In genomic region chr7:73124126-73124525, GRCh38 we compare ENCODE assay signal across 11 cellular contexts. TPM values are rescaled to one million over a fixed set of nuclear protein-coding genes. Genes with fewer than 3 reads are reported as not detected.
A peak's percentile ranks its signal among the peaks of the same experiment; 100 is the strongest.
DNase-seq lines count a peak whose midpoint lies in the region; ATAC-seq, FAIRE-seq and TF ChIP-seq lines count a peak whose summit lies in the region.
"Not testable (repeated sequence)": the region's sequence is repeated elsewhere in the genome, so short reads cannot be mapped to it uniquely, and the experiment has no call there.
"Had no signal": no experiment of that assay in that cellular context is flagged by ENCODE, and none has a peak within 500 bp of the region (broad histone marks: within the 10 kb centered on the region; RNA-seq: fewer than 3 reads in every experiment).

No MANE protein-coding gene starts in this region.

- H3K9me3 ChIP-seq in A549; Panc1 (ENCODE audit: control insufficient read depth, insufficient read depth, low read depth, low read length); GM12878 (replicated peaks; ENCODE audit: control insufficient read depth, insufficient read depth, low read length); pancreas; aorta (ENCODE audit: control insufficient read depth, low read length): not testable (repeated sequence)

- not testable (repeated sequence) for H3K36me3 ChIP-seq in GM23338 (ENCODE audit: insufficient read depth); Panc1 (ENCODE audit: control insufficient read depth, insufficient read depth, low read length); GM12878 (ENCODE audit: control insufficient read depth in 2 of 2, insufficient read depth in 2 of 2, low read length in 1 of 2); pancreas; aorta (ENCODE audit: control insufficient read depth in 1 of 2, insufficient read depth in 2 of 2, low read length in 1 of 2)

- not testable (repeated sequence) for H3K9me3 Mint-ChIP-seq in GM23338

- RAD21 ChIA-PET in GM12878 (lab: Charles Lee; ENCODE audit: unreplicated experiment): not testable (repeated sequence)

- not testable (repeated sequence) for H3F3A ChIP-seq in GM23338 (replicated peaks; ENCODE audit: low read depth)

- H3K36me3 Mint-ChIP-seq in GM23338 (ENCODE audit: low read depth): not testable (repeated sequence)

- H3K79me2 ChIP-seq in GM23338 (replicated peaks; ENCODE audit: insufficient read depth); GM12878 (ENCODE audit: control insufficient read depth, insufficient read depth, low read length): not testable (repeated sequence)

- not testable (repeated sequence) for H3K4me1 Mint-ChIP-seq in GM23338

- CTCF ChIA-PET in A549 (lab: Yijun Ruan, JAX); Panc1 (lab: Charles Lee); GM12878 (lab: Yijun Ruan, JAX): not testable (repeated sequence)

- H3K4me1 ChIP-seq in A549; GM23338 (ENCODE audit: insufficient read depth); Panc1 (ENCODE audit: control insufficient read depth, insufficient read depth, low read length); GM12878 (ENCODE audit: control insufficient read depth, insufficient read depth, low read length); pancreas; aorta (ENCODE audit: control insufficient read depth in 1 of 2, insufficient read depth in 2 of 2, low read length in 2 of 2): not testable (repeated sequence)

- not testable (repeated sequence) for H3K27ac Mint-ChIP-seq in GM23338

- H3K27me3 ChIP-seq in GM23338 (ENCODE audit: insufficient read depth); Panc1 (ENCODE audit: control insufficient read depth, insufficient read depth, low read length); GM12878 (replicated peaks in 1 of 2; ENCODE audit: control insufficient read depth in 2 of 2, insufficient read depth in 2 of 2, low read length in 1 of 2); pancreas; aorta (ENCODE audit: control insufficient read depth in 1 of 2, insufficient read depth in 2 of 2, low read length in 1 of 2): not testable (repeated sequence)

- TF ChIP-seq EP300 in A549 (IDR thresholded peaks at IDR 0.05); GM12878 (IDR thresholded peaks at IDR 0.05; ENCODE audit: borderline replicate concordance in 1 of 2, control insufficient read depth in 1 of 2, low read depth in 2 of 2, low read length in 2 of 2): not testable (repeated sequence)

- ATAC-seq in A549 (peak; percentile 94), GM23338 (peak; percentile 92), Panc1 (peak; percentile 83), GM12878 (peak; percentile 51), Right ventricle myocardium inferior (peak; percentile 65), left lobe of liver (peak; percentile 64), pancreas (peak in 3 of 4 donors; percentile 66 to 83 (median 70)), aorta (ENCODE audit: low FRiP score) (peak; percentile 65)

- not testable (repeated sequence) for TF ChIP-seq RAD21 in A549 (conservative IDR thresholded peaks at IDR 0.05 in 1 of 2, IDR thresholded peaks at IDR 0.05 in 1 of 2); GM12878 (IDR thresholded peaks at IDR 0.05; ENCODE audit: insufficient read depth, low read depth, low read length)

- TF ChIP-seq CTCF in A549 (IDR thresholded peaks at IDR 0.05); GM23338 (conservative IDR thresholded peaks at IDR 0.05; ENCODE audit: low read depth in 2 of 2); Panc1 (IDR thresholded peaks at IDR 0.05); GM12878 (IDR thresholded peaks at IDR 0.05 in 2 of 3, conservative IDR thresholded peaks at IDR 0.05 in 1 of 3; ENCODE audit: control insufficient read depth in 2 of 3, extremely low read depth in 1 of 3, insufficient read depth in 1 of 3, low read depth in 3 of 3, low read length in 3 of 3); pancreas (IDR thresholded peaks at IDR 0.05): not testable (repeated sequence)

- H3K4me2 ChIP-seq in A549; GM23338; GM12878 (ENCODE audit: control insufficient read depth, insufficient read depth): not testable (repeated sequence)

- not testable (repeated sequence) for H2AFZ ChIP-seq in GM23338; GM12878 (ENCODE audit: control insufficient read depth, low read depth, low read length)

- not testable (repeated sequence) for H3K27me3 Mint-ChIP-seq in GM23338 (ENCODE audit: insufficient read depth, low read depth, poor library complexity)

- not testable (repeated sequence) for H3K27ac ChIP-seq in A549; GM23338 (ENCODE audit: low read depth); Panc1 (ENCODE audit: low read length); GM12878 (ENCODE audit: control insufficient read depth, insufficient read depth); pancreas; aorta (ENCODE audit: low read depth in 1 of 2, low read length in 2 of 2)

- intact Hi-C loops in Panc1 (cut with micrococcal nuclease; ENCODE audit: unreplicated experiment); GM12878 (cut with micrococcal nuclease; ENCODE audit: unreplicated experiment); Right ventricle myocardium inferior (cut with DNase I); pancreas (cut with DNase I); aorta (cut with DNase I): not testable (repeated sequence)

- no CpG with 5 or more reads among the region's 1 CpG for WGBS in A549 (ENCODE audit: missing lambda C conversion rate)
- no CpG with 5 or more reads among the region's 1 CpG for WGBS in GM12878 (ENCODE audit: insufficient coverage, insufficient replicate concordance, low lambda C conversion rate, missing lambda C conversion rate)
- no CpG with 5 or more reads among the region's 1 CpG for WGBS in pancreas, 2 donors
- no CpG with 5 or more reads among the region's 1 CpG for WGBS in aorta, 2 donors

- H3K9me2 ChIP-seq in GM23338 (ENCODE audit: insufficient read depth): not testable (repeated sequence)

- not testable (repeated sequence) for H3K9ac ChIP-seq in GM12878 (ENCODE audit: control insufficient read depth, insufficient read depth, low read length)

- in situ Hi-C loops in Panc1 (cut with HindIII; ENCODE audit: low pct_unique_long_range_greater_than_20kb, low sequenced_read_pairs); GM12878 (cut with MboI): not testable (repeated sequence)

- POLR2A ChIA-PET in A549 (lab: Yijun Ruan, JAX); Panc1 (lab: Charles Lee); GM12878 (lab: Charles Lee): not testable (repeated sequence)

- not testable (repeated sequence) for BruUV-seq in Panc1 (replicated peaks; lab: Mats Ljungman, UMichigan); GM12878 (replicated peaks; lab: Mats Ljungman, UMichigan)

- SMC1A ChIA-PET in GM12878 (lab: Charles Lee; ENCODE audit: uncharacterized antibody, unreplicated experiment): not testable (repeated sequence)

- not testable (repeated sequence) for DNase-seq in A549 (ENCODE audit: low read depth in 1 of 2, low spot score in 1 of 2); GM23338 (ENCODE audit: low spot score); Panc1 (ENCODE audit: low read depth, low spot score); GM12878 (ENCODE audit: low read depth, low spot score); Right ventricle myocardium inferior (ENCODE audit: missing footprints); left lobe of liver (ENCODE audit: low spot score); pancreas; aorta

- not testable (repeated sequence) for H3K4me3 ChIP-seq in A549; GM23338; Panc1 (ENCODE audit: low read depth in 2 of 2, low read length in 2 of 2); GM12878; pancreas; aorta (ENCODE audit: low read length in 2 of 2)

- not testable (repeated sequence) for TF ChIP-seq POLR2A in A549 (IDR thresholded peaks at IDR 0.05; ENCODE audit: low read length); GM12878 (IDR thresholded peaks at IDR 0.05; ENCODE audit: low read depth, low read length)

- FAIRE-seq in A549 (lab: Jason Lieb, UNC); GM12878 (lab: Jason Lieb, UNC); pancreas (lab: Jason Lieb, UNC): not testable (repeated sequence)

- not testable (repeated sequence) for H3K4me3 Mint-ChIP-seq in GM23338

- H4K20me1 ChIP-seq in GM23338 (replicated peaks; ENCODE audit: insufficient read depth); GM12878 (ENCODE audit: control insufficient read depth, insufficient read depth): not testable (repeated sequence)

RNA-seq across cellular contexts. Expression of gene SPDYE9, which starts 38.3 kb away (rescaled TPM):
- polyA plus RNA-seq in A549 (2011; rRNA removed) (not detected in 2 replicates), A549 (2017; fragmentation: RNase III; extraction: RNeasy Plus Mini Kit Qiagen cat#74134 plus additional on column Dnase treatment) (not detected in 3 replicates), GM23338 (2016; fragmentation: Nextera tagmentation; extraction: Ambion mirVana) (0.78 and 1.1 TPM in 2 replicates), GM12878 (2011; rRNA removed) (not detected in 2 replicates), GM12878 (2014; fragmentation: Illumina TruSeq; extraction: Trizol) (not detected in 2 replicates), GM12878 (2014; fragmentation: Nextera tagmentation; extraction: Ambion mirVana) (under 1 TPM; 0.09 to 0.61 TPM), GM12878 (2014; rRNA removed) (0.04 TPM in 1 of 2 replicates, not detected in the other), GM12878 (2016; fragmentation: Nextera tagmentation; extraction: Ambion mirVana) (1 to 10 TPM; 1.7 to 1.8 TPM), pancreas (not detected), aorta (not detected)
- not detected in 2 replicates for polyA plus RNA-seq in A549 (2012; cell fraction: cytosol; rRNA removed)
- polyA plus RNA-seq in A549 (2012; cell fraction: nucleus; rRNA removed): not detected in 2 replicates
- polyA minus RNA-seq in A549 (2011; rRNA and poly(A)+ RNA removed): not detected in 2 replicates
- not detected in 2 replicates for total RNA-seq in GM23338 (2014; rRNA removed; shearing (Covaris generic))
- total RNA-seq in Panc1 (2021; ENCODE audit: unreplicated experiment) (not detected), GM12878 (2014; rRNA removed) (not detected in 2 replicates), GM12878 (2014; rRNA removed; fragmentation: Illumina TruSeq; extraction: Trizol) (not detected in 2 replicates), GM12878 (2021) (not detected in 2 replicates), Right ventricle myocardium inferior (not detected), left lobe of liver (not detected), pancreas (not detected), aorta (not detected)
- 0.10 TPM for polyA plus RNA-seq in Panc1 (2012; ENCODE audit: insufficient read length)
- total RNA-seq in GM12878 (2013; cell fraction: nucleolus; rRNA removed): 0.27 TPM in 1 of 2 replicates, not detected in the other
- 0.17 TPM for polyA plus RNA-seq in GM12878 (2011; ENCODE audit: low read depth)
- polyA plus RNA-seq in GM12878 (2011; cell fraction: cytosol; rRNA removed): not detected in 2 replicates
- polyA plus RNA-seq in GM12878 (2011; cell fraction: nucleus; rRNA removed): not detected in 2 replicates
- polyA plus RNA-seq in GM12878 (2012): 0.18 and 0.27 TPM in 2 replicates
- polyA minus RNA-seq in GM12878 (2011; rRNA and poly(A)+ RNA removed): not detected in 2 replicates
- polyA minus RNA-seq in GM12878 (2011; cell fraction: cytosol; rRNA and poly(A)+ RNA removed): not detected in 2 replicates
- polyA minus RNA-seq in GM12878 (2011; cell fraction: nucleus; rRNA and poly(A)+ RNA removed): not detected in 2 replicates
- total RNA-seq: GM23248, LHCN-M2, Peyer's patch had no signal
